Comparison of ENCODE assay signal across 14 cellular contexts in genomic region chr16:89123001-89123830, GRCh38. TPM values are rescaled to one million over a fixed set of nuclear protein-coding genes. Genes with fewer than 3 reads are reported as not detected.
DNase-seq lines count a peak whose midpoint lies in the region; ATAC-seq, FAIRE-seq and TF ChIP-seq lines count a peak whose summit lies in the region.
"Had no signal": no experiment of that assay in that cellular context is flagged by ENCODE, and none has a peak within 500 bp of the region (broad histone marks: within the 10 kb centered on the region; RNA-seq: fewer than 3 reads in every experiment).

No MANE protein-coding gene starts in this region.

- peak overlapping the region; percentile 72 for H3K27ac Mint-ChIP-seq in activated CD4-positive, alpha-beta T cell treated with anti-CD3 and anti-CD28 coated beads for 36 hours
- peak overlapping the region; percentile 84 to 95 (median 92) for H3K27ac Mint-ChIP-seq in IgD-negative memory B cell
- H3K27ac Mint-ChIP-seq: type B pancreatic cell had no signal

- H3K36me3 ChIP-seq in bronchial epithelial cell (ENCODE audit: control insufficient read depth, insufficient read depth, low read length), result peaks cover 7% of the 10 kb centered on the region
- peaks cover 21% of the 10 kb centered on the region for H3K36me3 ChIP-seq in osteoblast (ENCODE audit: insufficient read depth, low read length)
- no peaks in the 10 kb centered on the region for H3K36me3 ChIP-seq in PC-9 (ENCODE audit: low read depth)
- no peaks in the 10 kb centered on the region for H3K36me3 ChIP-seq in uterus
- H3K36me3 ChIP-seq: WERI-Rb-1 had no signal

- H3K9me3 Mint-ChIP-seq in activated CD4-positive, alpha-beta T cell treated with anti-CD3 and anti-CD28 coated beads for 36 hours (ENCODE audit: low read depth), result no peaks in the 10 kb centered on the region
- H3K9me3 Mint-ChIP-seq in IgD-negative memory B cell, result peaks cover 0 to 3% (median 2%) of the 10 kb centered on the region in 3 donors
- H3K9me3 Mint-ChIP-seq: naive B cell, type B pancreatic cell had no signal

- no TSS peak for BruUV-seq in PC-9 (replicated peaks; lab: Mats Ljungman, UMichigan)

- H3K27ac ChIP-seq in osteoblast (ENCODE audit: low read depth, low read length) (no peak overlapping the region), PC-9 (no peak overlapping the region), uterus (no peak overlapping the region)
- H3K27ac ChIP-seq: WERI-Rb-1 had no signal

- TF ChIP-seq CTCF in bronchial epithelial cell (IDR thresholded peaks at IDR 0.05; ENCODE audit: insufficient read depth, low read length, severe bottlenecking) (no peak), osteoblast (IDR thresholded peaks at IDR 0.05; ENCODE audit: extremely low read depth, low read depth, low read length) (no peak), PC-9 (conservative IDR thresholded peaks at IDR 0.05) (no peak), uterus (IDR thresholded peaks at IDR 0.05) (no peak)

- CTCF ChIA-PET in activated CD4-positive, alpha-beta T cell treated with anti-CD3 and anti-CD28 coated beads for 36 hours (lab: Charles Lee), result interaction anchor here (0.8 kb wide), 1 partner anchor 280 kb away, joined by 3 read pairs; no protein-coding TSS in a partner anchor
- CTCF ChIA-PET in PC-9 (lab: Charles Lee), result no interaction called here

- no peak overlapping the region for H3K4me3 Mint-ChIP-seq in activated CD4-positive, alpha-beta T cell treated with anti-CD3 and anti-CD28 coated beads for 36 hours
- peak overlapping the region; percentile 48 to 78 (median 60) for H3K4me3 Mint-ChIP-seq in IgD-negative memory B cell
- H3K4me3 Mint-ChIP-seq: type B pancreatic cell had no signal

- no peak for DNase-seq in activated CD4-positive, alpha-beta T cell treated with anti-CD3 and anti-CD28 coated beads for 36 hours
- DNase-seq in activated CD4-positive, alpha-beta T cell treated with anti-CD3 and anti-CD28 coated beads for 1 hour, result no peak
- DNase-seq in bronchial epithelial cell (ENCODE audit: low read depth) (peak; percentile 23), osteoblast (ENCODE audit: insufficient read length, low spot score, missing footprints) (peak; percentile 90), PC-9 (no peak), uterus (no peak), Kasumi-1 (lab: John Stamatoyannopoulos, UW) (no peak)
- DNase-seq: KBM-7, WERI-Rb-1 had no signal

- POLR2A ChIA-PET in activated CD4-positive, alpha-beta T cell treated with anti-CD3 and anti-CD28 coated beads for 36 hours (lab: Charles Lee), result no interaction called here
- POLR2A ChIA-PET in PC-9 (lab: Charles Lee; ENCODE audit: unreplicated experiment), result no interaction called here

- H3F3A ChIP-seq in PC-9 (ENCODE audit: insufficient read depth, low read depth), result peaks cover 6% of the 10 kb centered on the region; the same call in 1 of the 2 replicates

- H3K36me3 Mint-ChIP-seq in activated CD4-positive, alpha-beta T cell treated with anti-CD3 and anti-CD28 coated beads for 36 hours (ENCODE audit: low read depth), result peaks cover 32% of the 10 kb centered on the region
- peaks cover 6% of the 10 kb centered on the region for H3K36me3 Mint-ChIP-seq in IgD-negative memory B cell

- TF ChIP-seq POLR2A in uterus (IDR thresholded peaks at IDR 0.05), result no peak

- H3K4me1 ChIP-seq in osteoblast (ENCODE audit: insufficient read depth, low read length), result no peaks in the 10 kb centered on the region
- H3K4me1 ChIP-seq in PC-9 (replicated peaks; ENCODE audit: insufficient read depth), result no peaks in the 10 kb centered on the region
- H3K4me1 ChIP-seq in uterus, result no peaks in the 10 kb centered on the region

- no peaks in the 10 kb centered on the region for H3K79me2 ChIP-seq in osteoblast (ENCODE audit: insufficient read depth, low read length)
- no peaks in the 10 kb centered on the region for H3K79me2 ChIP-seq in PC-9 (ENCODE audit: low read depth)

- H3K27me3 Mint-ChIP-seq in activated CD4-positive, alpha-beta T cell treated with anti-CD3 and anti-CD28 coated beads for 36 hours, result no peaks in the 10 kb centered on the region
- no peaks in the 10 kb centered on the region for H3K27me3 Mint-ChIP-seq in IgD-negative memory B cell
- H3K27me3 Mint-ChIP-seq: naive B cell, type B pancreatic cell had no signal

- intact Hi-C loops in activated CD4-positive, alpha-beta T cell treated with anti-CD3 and anti-CD28 coated beads for 36 hours (cut with DNase I, micrococcal nuclease), result no loop called here
- intact Hi-C loops in PC-9 (cut with micrococcal nuclease; ENCODE audit: unreplicated experiment) (no loop called here), uterus (cut with DNase I; ENCODE audit: low total_unique reads) (no loop called here)

- H3K4me2 ChIP-seq in osteoblast (ENCODE audit: insufficient read depth, low read length), result no peak overlapping the region
- H3K4me2 ChIP-seq in PC-9, result no peak overlapping the region

- FAIRE-seq in bronchial epithelial cell (lab: Jason Lieb, UNC), result no peak
- FAIRE-seq: G401.6, islet of Langerhans had no signal

- H3K9me3 ChIP-seq in osteoblast (ENCODE audit: low read depth, low read length) (no peaks in the 10 kb centered on the region), PC-9 (ENCODE audit: insufficient read depth, low read depth) (no peaks in the 10 kb centered on the region), uterus (no peaks in the 10 kb centered on the region)

- H3K4me1 Mint-ChIP-seq in activated CD4-positive, alpha-beta T cell treated with anti-CD3 and anti-CD28 coated beads for 36 hours, result peaks cover 45% of the 10 kb centered on the region
- H3K4me1 Mint-ChIP-seq in IgD-negative memory B cell, result peaks cover 12 to 28% (median 17%) of the 10 kb centered on the region in 3 donors

- ATAC-seq in activated CD4-positive, alpha-beta T cell treated with anti-CD3 and anti-CD28 coated beads for 36 hours, result no peak

- H4K20me1 ChIP-seq in osteoblast (ENCODE audit: insufficient read depth, low read length) (no peaks in the 10 kb centered on the region), PC-9 (ENCODE audit: insufficient read depth) (no peaks in the 10 kb centered on the region)

- no peaks in the 10 kb centered on the region for H3K27me3 ChIP-seq in bronchial epithelial cell (ENCODE audit: control insufficient read depth, insufficient read depth, low read length)
- H3K27me3 ChIP-seq in osteoblast (ENCODE audit: insufficient read depth, low read length), result no peaks in the 10 kb centered on the region
- no peaks in the 10 kb centered on the region for H3K27me3 ChIP-seq in PC-9 (ENCODE audit: insufficient read depth, low read depth)
- no peaks in the 10 kb centered on the region for H3K27me3 ChIP-seq in uterus

- H3K4me3 ChIP-seq in bronchial epithelial cell (ENCODE audit: low read depth, low read length) (no peak overlapping the region), osteoblast (ENCODE audit: insufficient read depth, low read length) (no peak overlapping the region), PC-9 (no peak overlapping the region), uterus (no peak overlapping the region)

- H2AFZ ChIP-seq in osteoblast (ENCODE audit: low read length) (no peak overlapping the region), PC-9 (no peak overlapping the region)

- H3K9me2 ChIP-seq in PC-9 (ENCODE audit: insufficient read depth), result no peaks in the 10 kb centered on the region

RNA-seq across cellular contexts. Expression of gene ACSF3, which starts 29.6 kb away (rescaled TPM):
- total RNA-seq in activated CD4-positive, alpha-beta T cell treated with anti-CD3 and anti-CD28 coated beads for 36 hours, result 10 to 100 TPM; 39.7 to 41.7 TPM
- 53.9 TPM for polyA plus RNA-seq in IgD-negative memory B cell
- 25.8 and 32.8 TPM in 2 replicates for total RNA-seq in bronchial epithelial cell
- total RNA-seq in osteoblast, result 25.6 and 29.3 TPM in 2 replicates
- total RNA-seq in PC-9 (2021), result 34.0 and 42.3 TPM in 2 replicates
- 10 to 100 TPM in 3 of 4 donors, 1 to 10 TPM in 1; 7.4 to 39.0 (median 18.2) TPM for total RNA-seq in uterus

RNA-seq across cellular contexts. Expression of gene CDH15, which starts 48.3 kb away (rescaled TPM):
- total RNA-seq in activated CD4-positive, alpha-beta T cell treated with anti-CD3 and anti-CD28 coated beads for 36 hours, result not detected
- polyA plus RNA-seq in IgD-negative memory B cell, result not detected
- total RNA-seq in bronchial epithelial cell (under 0.01 TPM in 2 replicates), osteoblast (1.5 and 2.2 TPM in 2 replicates), PC-9 (2021) (not detected in 2 replicates), uterus (under 1 TPM in 1 of 4 donors, not detected in 3; 0.21 TPM)

Comparison
In these comparisons a context has a peak if more than half of its experiments do, and no peak if none do; other contexts are left out.
1. DNase-seq: peak in bronchial epithelial cell (single experiment) and osteoblast (single experiment); none in activated CD4-positive, alpha-beta T cell treated with anti-CD3 and anti-CD28 coated beads for 36 hours (single experiment), activated CD4-positive, alpha-beta T cell treated with anti-CD3 and anti-CD28 coated beads for 1 hour (single experiment), PC-9 (0 of 2), uterus (0 of 2) and Kasumi-1 (0 of 2).